ENCODE assay signal across 17 cellular contexts in genomic region chr5:31908396-31908795, GRCh38.
DNase-seq lines count a peak whose midpoint lies in the region; ATAC-seq and TF ChIP-seq lines count a peak whose summit lies in the region.
"Had no signal": no experiment of that assay in that cellular context is flagged by ENCODE, and none has a peak within 500 bp of the region (broad histone marks: within the 10 kb centered on the region; RNA-seq: fewer than 3 reads in every experiment).

No MANE protein-coding gene starts in this region.

- H2BK5ac ChIP-seq in neuronal stem cell (ENCODE audit: low read length) = no peak overlapping the region

- H3K9me3 ChIP-seq in neuronal stem cell (replicated peaks in 1 of 2; ENCODE audit: control insufficient read depth in 2 of 2, insufficient read depth in 1 of 2, low read depth in 1 of 2, low read length in 2 of 2) = peaks cover 0 to 1% of the 10 kb centered on the region in 2 donors
- no peaks in the 10 kb centered on the region for H3K9me3 ChIP-seq in Caco-2
- H3K9me3 ChIP-seq: BE2C had no signal

- intact Hi-C loops in Caco-2 (cut with micrococcal nuclease; ENCODE audit: unreplicated experiment) = no loop called here

- CTCF ChIA-PET in Caco-2 (lab: Charles Lee) = no interaction called here

- no peak overlapping the region for H3K4me2 ChIP-seq in neuronal stem cell (ENCODE audit: insufficient read depth, low read length, poor library complexity, severe bottlenecking)

- peaks cover 0 to 8% of the 10 kb centered on the region in 2 donors for H3K9me3 Mint-ChIP-seq in activated naive CD4-positive, alpha-beta T cell treated with anti-CD3 and anti-CD28 coated beads, Interleukin-2, amount 50 U/mL, for 72 hours
- no peaks in the 10 kb centered on the region for H3K9me3 Mint-ChIP-seq in Caco-2 (ENCODE audit: unreplicated experiment)
- H3K9me3 Mint-ChIP-seq: H9 had no signal

- H3K14ac ChIP-seq in neuronal stem cell (ENCODE audit: low read length) = no peak overlapping the region

- WGBS in neuronal stem cell (ENCODE audit: extremely low coverage in 2 of 2, insufficient read length in 2 of 2, insufficient replicate concordance in 1 of 2), 2 donors = no CpG with 5 or more reads among the region's 14 CpGs

- peak; percentile 34 to 47 for ATAC-seq in activated naive CD4-positive, alpha-beta T cell treated with anti-CD3 and anti-CD28 coated beads, Interleukin-2, amount 50 U/mL, for 72 hours
- ATAC-seq: GM12878 had no signal

- H3K4ac ChIP-seq in neuronal stem cell (ENCODE audit: low read length) = no peak overlapping the region

- no TSS peak for BruUV-seq in Caco-2 (replicated peaks; lab: Mats Ljungman, UMichigan)

- no peak overlapping the region for H3K18ac ChIP-seq in neuronal stem cell (ENCODE audit: low read length)

- H3K27me3 ChIP-seq in neuronal stem cell (ENCODE audit: control insufficient read depth in 3 of 3, insufficient read depth in 3 of 3, low read depth in 1 of 3, low read length in 3 of 3) = no peaks in the 10 kb centered on the region
- no peaks in the 10 kb centered on the region for H3K27me3 ChIP-seq in Caco-2 (replicated peaks; ENCODE audit: control insufficient read depth, insufficient read depth, low read length)
- no peaks in the 10 kb centered on the region for H3K27me3 ChIP-seq in H7 (ENCODE audit: control insufficient read depth, insufficient read depth, low read length)
- H3K27me3 ChIP-seq: BE2C had no signal

- peaks cover 5% of the 10 kb centered on the region for H3K27me3 Mint-ChIP-seq in Caco-2 (ENCODE audit: insufficient read depth, unreplicated experiment)

- H2AFZ ChIP-seq in neuronal stem cell (ENCODE audit: low read length) = no peak overlapping the region

- H2BK12ac ChIP-seq in neuronal stem cell (ENCODE audit: low read length) = no peak overlapping the region

- peak overlapping the region in 1 of 2 donors; percentile 18 for H3K27ac Mint-ChIP-seq in activated naive CD4-positive, alpha-beta T cell treated with anti-CD3 and anti-CD28 coated beads, Interleukin-2, amount 50 U/mL, for 72 hours
- no peak overlapping the region for H3K27ac Mint-ChIP-seq in Caco-2 (ENCODE audit: unreplicated experiment)
- H3K27ac Mint-ChIP-seq: CD4-positive, CD25-positive, alpha-beta regulatory T cell; H9 had no signal

- TF ChIP-seq CTCF in Caco-2 (IDR thresholded peaks at IDR 0.05; ENCODE audit: insufficient read depth in 1 of 2, low read depth in 1 of 2, low read length in 1 of 2, severe bottlenecking in 1 of 2, unreplicated experiment in 1 of 2) = no peak

- H2AK5ac ChIP-seq in neuronal stem cell (ENCODE audit: low read depth, low read length) = no peak overlapping the region

- H3K36me3 ChIP-seq in neuronal stem cell (replicated peaks in 1 of 2; ENCODE audit: control insufficient read depth in 2 of 2, insufficient read depth in 2 of 2, low read length in 2 of 2) (no peaks in the 10 kb centered on the region), Caco-2 (ENCODE audit: control insufficient read depth, insufficient read depth, low read length) (no peaks in the 10 kb centered on the region), H7 (replicated peaks; ENCODE audit: control insufficient read depth, insufficient read depth, low read length) (no peaks in the 10 kb centered on the region)
- H3K36me3 ChIP-seq: BE2C had no signal

- no peak overlapping the region for H4K91ac ChIP-seq in neuronal stem cell (ENCODE audit: low read depth, low read length, poor library complexity)

- no peaks in the 10 kb centered on the region for H3K4me1 Mint-ChIP-seq in Caco-2 (ENCODE audit: low read depth, unreplicated experiment)
- H3K4me1 Mint-ChIP-seq: CD4-positive, CD25-positive, alpha-beta regulatory T cell had no signal

- H3K27ac ChIP-seq in neuronal stem cell (replicated peaks; ENCODE audit: low read length) = no peak overlapping the region

- POLR2A ChIA-PET in Caco-2 (lab: Charles Lee) = no interaction called here

- no peak overlapping the region for H3K4me3 ChIP-seq in neuronal stem cell (ENCODE audit: low read length in 2 of 2)
- H3K4me3 ChIP-seq in Caco-2 (ENCODE audit: low read depth, low read length) = no peak overlapping the region
- H3K4me3 ChIP-seq in H7 (ENCODE audit: insufficient read depth, low read depth, low read length) = no peak overlapping the region
- H3K4me3 ChIP-seq: GM12878 had no signal

- H3K4me1 ChIP-seq in neuronal stem cell (ENCODE audit: control insufficient read depth in 2 of 2, insufficient read depth in 1 of 2, low read depth in 1 of 2, low read length in 2 of 2) = peaks cover 2% of the 10 kb centered on the region in 2 donors
- H3K4me1 ChIP-seq in Caco-2 = no peaks in the 10 kb centered on the region
- H3K4me1 ChIP-seq: BE2C had no signal

- no peak overlapping the region for H3K9ac ChIP-seq in neuronal stem cell (ENCODE audit: low read depth, low read length, poor library complexity)

- no peak overlapping the region for H3K4me3 Mint-ChIP-seq in Caco-2 (ENCODE audit: unreplicated experiment)
- H3K4me3 Mint-ChIP-seq: CD4-positive, CD25-positive, alpha-beta regulatory T cell; H9 had no signal

- no peaks in the 10 kb centered on the region for H3K36me3 Mint-ChIP-seq in activated naive CD4-positive, alpha-beta T cell treated with anti-CD3 and anti-CD28 coated beads, Interleukin-2, amount 50 U/mL, for 72 hours
- no peaks in the 10 kb centered on the region for H3K36me3 Mint-ChIP-seq in Caco-2 (ENCODE audit: insufficient read depth, unreplicated experiment)
- H3K36me3 Mint-ChIP-seq: CD4-positive, CD25-positive, alpha-beta regulatory T cell had no signal

- DNase-seq in activated naive CD4-positive, alpha-beta T cell treated with anti-CD3 and anti-CD28 coated beads, Interleukin-2, amount 50 U/mL, for 72 hours (ENCODE audit: low spot score in 2 of 2) = no peak
- DNase-seq in activated naive CD4-positive, alpha-beta T cell treated with Interleukin-2 at 50 U/mL for 16 hours = no peak
- DNase-seq in M059J (ENCODE audit: low read depth) (peak; percentile 18), neuronal stem cell (ENCODE audit: low spot score) (no peak), Caco-2 (no peak), H7 (no peak), DMS79 (lab: John Stamatoyannopoulos, UW) (no peak)
- DNase-seq: ACHN; BE2C; C1 segment of cervical spinal cord; Calu3; CD4-positive, CD25-positive, alpha-beta regulatory T cell; DND-41; EL; GOT3; H9 had no signal

- peak overlapping the region; percentile 75 for H2BK15ac ChIP-seq in neuronal stem cell (ENCODE audit: low read length)

- H3K79me1 ChIP-seq in neuronal stem cell (ENCODE audit: low read depth, low read length) = no peaks in the 10 kb centered on the region

- no peak overlapping the region for H4K8ac ChIP-seq in neuronal stem cell (ENCODE audit: low read depth, low read length)

- H2BK120ac ChIP-seq in neuronal stem cell (ENCODE audit: low read depth, low read length) = no peak overlapping the region

- H3K23ac ChIP-seq in neuronal stem cell (ENCODE audit: low read depth, low read length, poor library complexity) = no peak overlapping the region
